1 cellular context compared by ENCODE assay signal in genomic region chr19:18685597-18686164, GRCh38.
TF ChIP-seq lines count a peak whose summit lies in the region.

No MANE protein-coding gene starts in this region.

TF ChIP-seq in IMR-90, 13 proteins besides CTCF, POLR2A, EP300 and RAD21:
- peak; percentile 85 for TF ChIP-seq CEBPB (IDR thresholded peaks at IDR 0.05; ENCODE audit: low read depth, low read length)
- TF ChIP-seq MAZ (IDR thresholded peaks at IDR 0.05; ENCODE audit: borderline replicate concordance, low read depth, low read length), result no peak
- TF ChIP-seq RFX5 (IDR thresholded peaks at IDR 0.05; ENCODE audit: low read depth, low read length), result no peak
- no peak for TF ChIP-seq CHD1 (IDR thresholded peaks at IDR 0.05; ENCODE audit: low read depth, low read length)
- peak; percentile 36; the same call in 1 of the 2 replicates for TF ChIP-seq MXI1 (IDR thresholded peaks at IDR 0.05; ENCODE audit: borderline replicate concordance, low read depth, low read length)
- TF ChIP-seq FOS (IDR thresholded peaks at IDR 0.05; ENCODE audit: low read depth, low read length), result no peak
- TF ChIP-seq MAFK (IDR thresholded peaks at IDR 0.05; ENCODE audit: low read depth, low read length), result no peak
- peak; percentile 11; the same call in 1 of the 2 replicates for TF ChIP-seq USF2 (IDR thresholded peaks at IDR 0.05; ENCODE audit: low read depth, low read length)
- no peak for TF ChIP-seq BHLHE40 (IDR thresholded peaks at IDR 0.05; ENCODE audit: low read depth, low read length)
TF ChIP-seq in IMR-90: peak in this region for 3.
